ENCODE assay signal across 8 cellular contexts in genomic region chr14:92973265-92973797, GRCh38. TPM values are rescaled to one million over a fixed set of nuclear protein-coding genes. Genes with fewer than 3 reads are reported as not detected.
DNase-seq lines count a peak whose midpoint lies in the region; ATAC-seq, FAIRE-seq and TF ChIP-seq lines count a peak whose summit lies in the region.

No MANE protein-coding gene starts in this region.

- peaks cover 4% of the 10 kb centered on the region for H3K9me3 ChIP-seq in RWPE2 (ENCODE audit: severe bottlenecking)
- H3K9me3 ChIP-seq in esophagus (ENCODE audit: control insufficient read depth in 2 of 2, insufficient read depth in 1 of 2, low read depth in 1 of 2, low read length in 1 of 2): peaks cover under 1% of the 10 kb centered on the region in 2 donors
- H3K9me3 ChIP-seq in effector memory CD4-positive, alpha-beta T cell (ENCODE audit: control insufficient read depth, low read length): peaks cover 7% of the 10 kb centered on the region

- 32 to 47% methylated on average over 12 of the region's 12 CpGs for WGBS in esophagus, 2 donors

- FAIRE-seq in H54 (lab: Jason Lieb, UNC): no peak

- ATAC-seq in RWPE2 (ENCODE audit: low read depth) (peak; percentile 55), GM18907 (IDR thresholded peaks at IDR 0.05; ENCODE audit: unreplicated experiment) (no peak)

- H3K27me3 ChIP-seq in RWPE2 (ENCODE audit: insufficient read depth, poor library complexity, severe bottlenecking) (no peaks in the 10 kb centered on the region), esophagus (ENCODE audit: control insufficient read depth in 1 of 2, insufficient read depth in 2 of 2, low read length in 2 of 2) (no peaks in the 10 kb centered on the region)
- no peaks in the 10 kb centered on the region for H3K27me3 ChIP-seq in effector memory CD4-positive, alpha-beta T cell (replicated peaks; ENCODE audit: control insufficient read depth, insufficient read depth, low read length, poor library complexity, severe bottlenecking)

- H3K4me1 ChIP-seq in RWPE2 (ENCODE audit: insufficient read depth, poor library complexity, severe bottlenecking) (peaks cover 13% of the 10 kb centered on the region), esophagus (ENCODE audit: control insufficient read depth in 2 of 2, insufficient read depth in 2 of 2, low read length in 1 of 2) (peaks cover 5 to 15% of the 10 kb centered on the region in 2 donors)
- H3K4me1 ChIP-seq in effector memory CD4-positive, alpha-beta T cell (ENCODE audit: control insufficient read depth, insufficient read depth, low read length, poor library complexity, severe bottlenecking): no peaks in the 10 kb centered on the region

- H3K27ac ChIP-seq in RWPE2 (ENCODE audit: poor library complexity, severe bottlenecking) (peak overlapping the region; percentile 50), esophagus (ENCODE audit: low read depth in 2 of 2, low read length in 1 of 2) (peak overlapping the region; percentile 53 to 67)
- H3K27ac ChIP-seq in effector memory CD4-positive, alpha-beta T cell (ENCODE audit: insufficient read depth, low read length, poor library complexity, severe bottlenecking): no peak overlapping the region

- peaks cover 17% of the 10 kb centered on the region for H3K36me3 ChIP-seq in RWPE2 (ENCODE audit: low read depth)
- H3K36me3 ChIP-seq in esophagus (ENCODE audit: control insufficient read depth in 2 of 2, insufficient read depth in 2 of 2, low read length in 1 of 2): no peaks in the 10 kb centered on the region
- peaks cover 16% of the 10 kb centered on the region for H3K36me3 ChIP-seq in effector memory CD4-positive, alpha-beta T cell (ENCODE audit: control insufficient read depth, insufficient read depth, low read length)

- TF ChIP-seq CTCF in RWPE2 (IDR thresholded peaks at IDR 0.05; ENCODE audit: poor library complexity, severe bottlenecking): peak; percentile 91

- DNase-seq in C1 segment of cervical spinal cord (lab: John Stamatoyannopoulos, UW) (peak in 12 of 14 donors; percentile 43 to 96 (median 82)), H54 (ENCODE audit: insufficient read length, low spot score) (peak; percentile 50), RWPE2 (ENCODE audit: low spot score) (no peak), middle frontal gyrus (ENCODE audit: extremely low spot score, low spot score) (peak; percentile 53), NCI-H187 treated with DMSO at 0.1 percent for 48 hours (lab: John Stamatoyannopoulos, UW) (no peak)
- no peak for DNase-seq in effector memory CD4-positive, alpha-beta T cell

- TF ChIP-seq POLR2A in H54 (IDR thresholded peaks at IDR 0.05; ENCODE audit: low read depth, low read length): no peak

- no peak overlapping the region for H3K4me3 ChIP-seq in RWPE2 (ENCODE audit: severe bottlenecking)
- H3K4me3 ChIP-seq in esophagus (ENCODE audit: low read depth in 1 of 2, low read length in 2 of 2): no peak overlapping the region
- no peak overlapping the region for H3K4me3 ChIP-seq in effector memory CD4-positive, alpha-beta T cell (ENCODE audit: insufficient read depth, low read depth, low read length, poor library complexity, severe bottlenecking)

RNA-seq across cellular contexts. Expression of gene CHGA, which starts 50.4 kb away (rescaled TPM):
- polyA plus RNA-seq in esophagus: under 1 TPM; 0.37 to 0.75 TPM

Comparison
In these comparisons a context has a peak if more than half of its experiments do, and no peak if none do; other contexts are left out.
1. DNase-seq: peak in C1 segment of cervical spinal cord (12 of 14), H54 (single experiment) and middle frontal gyrus (single experiment); none in RWPE2 (single experiment), NCI-H187 treated with DMSO at 0.1 percent for 48 hours (single experiment) and effector memory CD4-positive, alpha-beta T cell (0 of 3).